Comparison of ENCODE assay signal across 14 cellular contexts in the genomic region with DNA sequence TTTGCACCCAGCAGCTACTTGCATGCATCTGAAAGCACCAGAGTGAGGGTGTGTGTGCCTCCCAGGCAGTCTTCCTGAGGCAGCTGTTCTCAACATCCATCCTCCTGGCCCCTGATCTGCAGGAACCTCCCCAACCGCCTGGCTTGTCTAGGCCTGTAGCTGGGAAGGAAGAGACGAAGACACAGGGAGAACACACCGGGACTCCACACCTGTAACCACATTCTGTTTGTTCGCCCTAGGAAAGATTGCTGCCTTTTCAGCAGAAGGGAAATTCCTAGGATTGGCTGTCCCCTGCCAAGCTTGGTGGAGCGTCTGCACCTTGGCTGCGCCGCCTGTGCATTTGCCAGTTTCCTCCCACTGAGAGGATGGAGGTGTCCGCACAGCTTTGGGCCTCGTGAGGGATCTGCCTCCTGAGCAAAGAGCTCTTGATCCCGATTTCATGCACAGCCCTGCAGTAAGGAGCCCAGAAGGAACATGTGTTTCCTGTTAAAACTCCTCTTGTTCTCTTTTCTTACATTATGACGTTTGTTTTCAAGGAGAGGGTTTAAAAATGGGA.
DNase-seq lines count a peak whose midpoint lies in the region; ATAC-seq and TF ChIP-seq lines count a peak whose summit lies in the region.
"Had no signal": no experiment of that assay in that cellular context is flagged by ENCODE, and none has a peak within 500 bp of the region (broad histone marks: within the 10 kb centered on the region; RNA-seq: fewer than 3 reads in every experiment).

No MANE protein-coding gene starts in this region.

- ATAC-seq in IMR-90 (ENCODE audit: low read depth), result no peak
- ATAC-seq in activated T-cell treated with anti-CD3 and anti-CD28 coated beads, Interleukin-2, amount 50 U/mL, for 4 hours, result no peak
- ATAC-seq in activated T-cell treated with anti-CD3 and anti-CD28 coated beads, Interleukin-2, amount 50 U/mL, for 72 hours (replicated peaks in 1 of 2), result no peak
- ATAC-seq: activated T-helper 17 cell treated with anti-CD3 and anti-CD28 coated beads, Interleukin-2, amount 50 U/mL, for 72 hours had no signal

- no peak overlapping the region for H3K4me2 ChIP-seq in IMR-90 (ENCODE audit: low read depth, low read length)

- H2AK5ac ChIP-seq in IMR-90 (ENCODE audit: low read depth, low read length), result no peak overlapping the region

- dilution Hi-C loops in IMR-90 (cut with HindIII; ENCODE audit: low sequenced_read_pairs, unreplicated experiment), result no loop called here

- H4K8ac ChIP-seq in IMR-90 (ENCODE audit: low read depth in 2 of 2, low read length in 2 of 2), result no peak overlapping the region

- no peaks in the 10 kb centered on the region for H4K20me1 ChIP-seq in IMR-90 (ENCODE audit: insufficient read depth, low read length)

- peaks cover 16% of the 10 kb centered on the region; the same call in 1 of the 2 replicates for H3K36me3 ChIP-seq in IMR-90 (ENCODE audit: control insufficient read depth, insufficient read depth, low read length)
- no peaks in the 10 kb centered on the region for H3K36me3 ChIP-seq in sigmoid colon
- H3K36me3 ChIP-seq: upper lobe of left lung had no signal

- H3K4me3 ChIP-seq in IMR-90 (ENCODE audit: insufficient read depth, low read depth, low read length) (no peak overlapping the region), fibroblast of mammary gland (ENCODE audit: control insufficient read depth, low read depth, low read length) (no peak overlapping the region), sigmoid colon (no peak overlapping the region)
- H3K4me3 ChIP-seq: upper lobe of left lung had no signal

- no peaks in the 10 kb centered on the region for H3K4me1 Mint-ChIP-seq in activated T-cell treated with anti-CD3 and anti-CD28 coated beads, Interleukin-2, amount 50 U/mL, for 4 hours (ENCODE audit: low read depth)
- no peaks in the 10 kb centered on the region for H3K4me1 Mint-ChIP-seq in activated T-cell treated with anti-CD3 and anti-CD28 coated beads, Interleukin-2, amount 50 U/mL, for 72 hours (ENCODE audit: low read depth)
- H3K4me1 Mint-ChIP-seq: activated T-helper 17 cell treated with anti-CD3 and anti-CD28 coated beads, Interleukin-2, amount 50 U/mL, for 72 hours had no signal

- H3K56ac ChIP-seq in IMR-90 (ENCODE audit: extremely low read depth, insufficient read depth, low read length), result no peak overlapping the region

- intact Hi-C loops in IMR-90 (cut with micrococcal nuclease) (loop anchor here (5.0 kb wide), 1 partner anchor 217 kb away; no protein-coding TSS in a partner anchor), sigmoid colon (cut with DNase I) (no loop called here)

- no CpG with 5 or more reads among the region's 11 CpGs for whole genome bisulfite sequencing in IMR-90 (ENCODE audit: extremely low coverage in 2 of 2, insufficient read length in 1 of 2), 2 experiments
- 71 to 89% methylated on average over 11 of the region's 11 CpGs for WGBS in sigmoid colon, 2 donors

- peaks cover 3% of the 10 kb centered on the region; the same call in 1 of the 2 replicates for H3K9me1 ChIP-seq in IMR-90 (ENCODE audit: insufficient read depth, low read length)

- H2AK9ac ChIP-seq in IMR-90 (replicated peaks; ENCODE audit: low read depth, low read length, poor library complexity), result no peak overlapping the region

- H3K9me3 ChIP-seq in IMR-90 (ENCODE audit: control insufficient read depth, insufficient read depth, low read length) (no peaks in the 10 kb centered on the region), sigmoid colon (no peaks in the 10 kb centered on the region)
- H3K9me3 ChIP-seq: upper lobe of left lung had no signal

- no peak overlapping the region for H2AFZ ChIP-seq in IMR-90 (replicated peaks; ENCODE audit: low read length, poor library complexity)

- POLR2A ChIA-PET in IMR-90 (lab: Charles Lee; ENCODE audit: unreplicated experiment), result no interaction called here

- no peak overlapping the region for H4K91ac ChIP-seq in IMR-90 (ENCODE audit: insufficient read depth, low read depth, low read length)

- peaks cover 4 to 15% of the 10 kb centered on the region in 2 experiments; a peak in 2 of 4 replicates for H3K79me1 ChIP-seq in IMR-90 (ENCODE audit: low read depth in 1 of 2, low read length in 2 of 2)

- H3K27me3 ChIP-seq in IMR-90 (ENCODE audit: control insufficient read depth, insufficient read depth, low read length) (no peaks in the 10 kb centered on the region), sigmoid colon (no peaks in the 10 kb centered on the region)
- H3K27me3 ChIP-seq: upper lobe of left lung had no signal

- H2BK120ac ChIP-seq in IMR-90 (ENCODE audit: low read depth, low read length), result no peak overlapping the region

- CTCF ChIA-PET in IMR-90 (lab: Yijun Ruan, JAX), result no interaction called here

- in situ Hi-C loops in IMR-90 (cut with MboI; ENCODE audit: low sequenced_read_pairs), result no loop called here

- H3K27me3 Mint-ChIP-seq in activated T-cell treated with anti-CD3 and anti-CD28 coated beads, Interleukin-2, amount 50 U/mL, for 4 hours (ENCODE audit: low read depth), result peaks cover 1% of the 10 kb centered on the region
- no peaks in the 10 kb centered on the region for H3K27me3 Mint-ChIP-seq in activated T-cell treated with anti-CD3 and anti-CD28 coated beads, Interleukin-2, amount 50 U/mL, for 72 hours (ENCODE audit: low read depth)

- no peak overlapping the region for H3K9ac ChIP-seq in IMR-90 (ENCODE audit: low read depth, low read length)

- peak overlapping the region; percentile 2; the same call in 1 of the 2 replicates for H3K4ac ChIP-seq in IMR-90 (ENCODE audit: low read depth, low read length)

- no peak overlapping the region for H2BK20ac ChIP-seq in IMR-90 (ENCODE audit: low read depth, low read length)

- no peak for TF ChIP-seq RAD21 in IMR-90 (IDR thresholded peaks at IDR 0.05; ENCODE audit: low read length)

- no peak for TF ChIP-seq EP300 in sigmoid colon (IDR thresholded peaks at IDR 0.05)

- H3K9me3 Mint-ChIP-seq in activated T-cell treated with anti-CD3 and anti-CD28 coated beads, Interleukin-2, amount 50 U/mL, for 4 hours, result no peaks in the 10 kb centered on the region
- H3K9me3 Mint-ChIP-seq in activated T-cell treated with anti-CD3 and anti-CD28 coated beads, Interleukin-2, amount 50 U/mL, for 72 hours, result no peaks in the 10 kb centered on the region
- H3K9me3 Mint-ChIP-seq: activated T-helper 17 cell treated with anti-CD3 and anti-CD28 coated beads, Interleukin-2, amount 50 U/mL, for 72 hours had no signal

- TF ChIP-seq POLR2A in IMR-90 (IDR thresholded peaks at IDR 0.05; ENCODE audit: low read depth, low read length) (no peak), sigmoid colon (IDR thresholded peaks at IDR 0.05) (no peak)

- H3K27ac ChIP-seq in IMR-90 (ENCODE audit: insufficient read depth, low read length) (no peak overlapping the region), sigmoid colon (peak overlapping the region in 3 of 4 donors; percentile 20 to 39 (median 20))
- H3K27ac ChIP-seq: upper lobe of left lung had no signal

- TF ChIP-seq CTCF in IMR-90 (conservative IDR thresholded peaks at IDR 0.05; ENCODE audit: low read depth, low read length), result no peak
- TF ChIP-seq CTCF in fibroblast of mammary gland (conservative IDR thresholded peaks at IDR 0.05; ENCODE audit: control insufficient read depth, insufficient read depth, low read depth, low read length), result no peak
- no peak for TF ChIP-seq CTCF in sigmoid colon (IDR thresholded peaks at IDR 0.05)

- no peaks in the 10 kb centered on the region for H3K36me3 Mint-ChIP-seq in activated T-cell treated with anti-CD3 and anti-CD28 coated beads, Interleukin-2, amount 50 U/mL, for 4 hours (ENCODE audit: insufficient read depth)
- H3K36me3 Mint-ChIP-seq in activated T-cell treated with anti-CD3 and anti-CD28 coated beads, Interleukin-2, amount 50 U/mL, for 72 hours (ENCODE audit: insufficient read depth in 2 of 2), result no peaks in the 10 kb centered on the region

- H2BK5ac ChIP-seq in IMR-90 (ENCODE audit: low read depth, low read length, poor library complexity, severe bottlenecking), result no peak overlapping the region

- no TSS peak for BruUV-seq in IMR-90 (replicated peaks; lab: Mats Ljungman, UMichigan)

- H3K27ac Mint-ChIP-seq in activated T-cell treated with anti-CD3 and anti-CD28 coated beads, Interleukin-2, amount 50 U/mL, for 72 hours, result no peak overlapping the region
- H3K27ac Mint-ChIP-seq: activated T-helper 17 cell treated with anti-CD3 and anti-CD28 coated beads, Interleukin-2, amount 50 U/mL, for 72 hours had no signal

- H4K5ac ChIP-seq in IMR-90 (ENCODE audit: low read depth, low read length), result no peak overlapping the region

- no peak for DNase-seq in IMR-90
- peak; percentile 14 for DNase-seq in UCSD-AML1 (lab: John Stamatoyannopoulos, UW; ENCODE audit: unreplicated experiment)
- DNase-seq in fibroblast of mammary gland (ENCODE audit: low read depth), result peak; percentile 52
- peak; percentile 80 for DNase-seq in sigmoid colon
- DNase-seq in NCI-H226, result no peak
- DNase-seq in SKM-1 (lab: John Stamatoyannopoulos, UW; ENCODE audit: unreplicated experiment), result no peak
- DNase-seq in activated T-cell treated with anti-CD3 and anti-CD28 coated beads, Interleukin-2, amount 50 U/mL, for 4 hours, result no peak
- DNase-seq in activated T-cell treated with anti-CD3 and anti-CD28 coated beads, Interleukin-2, amount 50 U/mL, for 72 hours, result no peak
- DNase-seq: aorta, dermis blood vessel endothelial cell, NCI-H510A, T1000 had no signal

- H3K4me3 Mint-ChIP-seq in activated T-cell treated with anti-CD3 and anti-CD28 coated beads, Interleukin-2, amount 50 U/mL, for 4 hours, result no peak overlapping the region
- H3K4me3 Mint-ChIP-seq in activated T-cell treated with anti-CD3 and anti-CD28 coated beads, Interleukin-2, amount 50 U/mL, for 72 hours, result no peak overlapping the region
- H3K4me3 Mint-ChIP-seq: activated T-helper 17 cell treated with anti-CD3 and anti-CD28 coated beads, Interleukin-2, amount 50 U/mL, for 72 hours had no signal

- no peak overlapping the region for H3K14ac ChIP-seq in IMR-90 (replicated peaks; ENCODE audit: low read depth, low read length)

- H2BK15ac ChIP-seq in IMR-90 (ENCODE audit: low read depth, low read length), result no peak overlapping the region; the same call in 2 of the 3 replicates

- H3K23ac ChIP-seq in IMR-90 (ENCODE audit: low read depth, low read length), result no peak overlapping the region

- H3K18ac ChIP-seq in IMR-90 (ENCODE audit: low read depth, low read length), result no peak overlapping the region

- H3K4me1 ChIP-seq in IMR-90 (ENCODE audit: control insufficient read depth, insufficient read depth, low read length) (peaks cover 12% of the 10 kb centered on the region), sigmoid colon (no peaks in the 10 kb centered on the region)

TF ChIP-seq in IMR-90, 13 proteins besides CTCF, POLR2A, EP300 and RAD21 (continues in another document):
- TF ChIP-seq MAFK (IDR thresholded peaks at IDR 0.05; ENCODE audit: low read depth, low read length) (no peak), CHD1 (IDR thresholded peaks at IDR 0.05; ENCODE audit: low read depth, low read length) (no peak)

Comparison
In these comparisons a context has a peak if more than half of its experiments do, and no peak if none do; other contexts are left out.
1. DNase-seq: peak in UCSD-AML1 (single experiment), fibroblast of mammary gland (single experiment) and sigmoid colon (single experiment); none in IMR-90 (single experiment), NCI-H226 (single experiment), SKM-1 (single experiment), activated T-cell treated with anti-CD3 and anti-CD28 coated beads, Interleukin-2, amount 50 U/mL, for 4 hours (single experiment) and activated T-cell treated with anti-CD3 and anti-CD28 coated beads, Interleukin-2, amount 50 U/mL, for 72 hours (0 of 2).